Comparison of ENCODE assay signal across 20 cellular contexts in genomic region chr4:22099896-22100295, GRCh38.
DNase-seq lines count a peak whose midpoint lies in the region; ATAC-seq and TF ChIP-seq lines count a peak whose summit lies in the region.
"Had no signal": no experiment of that assay in that cellular context is flagged by ENCODE, and none has a peak within 500 bp of the region (broad histone marks: within the 10 kb centered on the region; RNA-seq: fewer than 3 reads in every experiment).

No MANE protein-coding gene starts in this region.

- H3K27me3 ChIP-seq in stomach, result no peaks in the 10 kb centered on the region
- H3K27me3 ChIP-seq: neutrophil, vagina had no signal

- H3K9me3 Mint-ChIP-seq in activated naive CD4-positive, alpha-beta T cell treated with anti-CD3 and anti-CD28 coated beads, Interleukin-2, amount 50 U/mL, for 72 hours, result no peaks in the 10 kb centered on the region
- no peaks in the 10 kb centered on the region for H3K9me3 Mint-ChIP-seq in activated naive CD8-positive, alpha-beta T cell treated with anti-CD3 and anti-CD28 coated beads for 36 hours
- H3K9me3 Mint-ChIP-seq: dendritic cell treated with granulocyte-macrophage colony-stimulating factor and Interleukin-4, amounts not matched to agents 40 ng/mL and 50 ng/mL, for 4 days had no signal

- no peaks in the 10 kb centered on the region for H3K36me3 Mint-ChIP-seq in activated naive CD4-positive, alpha-beta T cell treated with anti-CD3 and anti-CD28 coated beads, Interleukin-2, amount 50 U/mL, for 72 hours
- H3K36me3 Mint-ChIP-seq in activated naive CD8-positive, alpha-beta T cell treated with anti-CD3 and anti-CD28 coated beads for 36 hours, result no peaks in the 10 kb centered on the region

- TF ChIP-seq POLR2A in stomach (IDR thresholded peaks at IDR 0.05), result no peak

- no peaks in the 10 kb centered on the region for H3K4me1 ChIP-seq in stomach
- H3K4me1 ChIP-seq: Caco-2, lower lobe of right lung, vagina had no signal

- no peaks in the 10 kb centered on the region for H3K4me1 Mint-ChIP-seq in activated naive CD8-positive, alpha-beta T cell treated with anti-CD3 and anti-CD28 coated beads for 36 hours

- peak; percentile 62 to 81 for ATAC-seq in activated naive CD4-positive, alpha-beta T cell treated with anti-CD3 and anti-CD28 coated beads, Interleukin-2, amount 50 U/mL, for 72 hours
- no peak for ATAC-seq in GM18870 (IDR thresholded peaks at IDR 0.05; ENCODE audit: unreplicated experiment)
- ATAC-seq: esophagus mucosa, lower lobe of right lung had no signal

- no peak overlapping the region for H3K4me3 ChIP-seq in stomach
- H3K4me3 ChIP-seq: lower lobe of right lung, vagina had no signal

- no peaks in the 10 kb centered on the region for H3K27me3 Mint-ChIP-seq in activated naive CD8-positive, alpha-beta T cell treated with anti-CD3 and anti-CD28 coated beads for 36 hours
- H3K27me3 Mint-ChIP-seq: dendritic cell treated with granulocyte-macrophage colony-stimulating factor and Interleukin-4, amounts not matched to agents 40 ng/mL and 50 ng/mL, for 4 days had no signal

- H3K27ac Mint-ChIP-seq in activated naive CD4-positive, alpha-beta T cell treated with anti-CD3 and anti-CD28 coated beads, Interleukin-2, amount 50 U/mL, for 72 hours, result no peak overlapping the region
- peak overlapping the region; percentile 75 for H3K27ac Mint-ChIP-seq in activated naive CD8-positive, alpha-beta T cell treated with anti-CD3 and anti-CD28 coated beads for 36 hours
- H3K27ac Mint-ChIP-seq: dendritic cell treated with granulocyte-macrophage colony-stimulating factor and Interleukin-4, amounts not matched to agents 40 ng/mL and 50 ng/mL, for 4 days had no signal

- TF ChIP-seq CTCF in stomach (IDR thresholded peaks at IDR 0.05), result no peak

- no peaks in the 10 kb centered on the region for H3K9me3 ChIP-seq in stomach
- H3K9me3 ChIP-seq: Caco-2, lower lobe of right lung, neutrophil, vagina had no signal

- H3K27ac ChIP-seq in stomach, result no peak overlapping the region
- H3K27ac ChIP-seq: lower lobe of right lung, neutrophil, vagina, WERI-Rb-1 had no signal

- intact Hi-C loops in stomach (cut with DNase I; ENCODE audit: low total_unique reads), result no loop called here

- no peaks in the 10 kb centered on the region for H3K36me3 ChIP-seq in stomach
- H3K36me3 ChIP-seq: lower lobe of right lung, neutrophil, vagina, WERI-Rb-1 had no signal

- DNase-seq in activated naive CD4-positive, alpha-beta T cell treated with anti-CD3 and anti-CD28 coated beads, Interleukin-2, amount 50 U/mL, for 72 hours (ENCODE audit: low spot score in 2 of 2), result no peak
- DNase-seq in activated naive CD4-positive, alpha-beta T cell treated with anti-CD3 and anti-CD28 coated beads, Interleukin-2, amount 50 U/mL, for 16 hours, result no peak
- peak; percentile 1 for DNase-seq in activated naive CD8-positive, alpha-beta T cell treated with anti-CD3 and anti-CD28 coated beads for 36 hours
- DNase-seq in foreskin melanocyte (peak; percentile 82), stromal cell of bone marrow (ENCODE audit: low read depth) (peak; percentile 28), hippocampal formation (lab: John Stamatoyannopoulos, UW) (no peak), stomach (no peak)
- DNase-seq: Caco-2; IMR-90; lower lobe of right lung; NCI-H1105 treated with DMSO at 0.1 percent for 48 hours; NCI-H510A treated with DMSO at 0.1 percent for 48 hours; OCI-M1; stimulated activated naive CD4-positive, alpha-beta T cell; WERI-Rb-1 had no signal

- 67 to 88% (median 81%) methylated on average over 2 of the region's 2 CpGs for WGBS in stomach, 5 donors

- no peak for TF ChIP-seq EP300 in stomach (IDR thresholded peaks at IDR 0.05)

- H3K4me3 Mint-ChIP-seq in activated naive CD8-positive, alpha-beta T cell treated with anti-CD3 and anti-CD28 coated beads for 36 hours, result no peak overlapping the region
- H3K4me3 Mint-ChIP-seq: dendritic cell treated with granulocyte-macrophage colony-stimulating factor and Interleukin-4, amounts not matched to agents 40 ng/mL and 50 ng/mL, for 4 days had no signal

Comparison
In these comparisons a context has a peak if more than half of its experiments do, and no peak if none do; other contexts are left out.
1. DNase-seq: peak in activated naive CD8-positive, alpha-beta T cell treated with anti-CD3 and anti-CD28 coated beads for 36 hours (single experiment), foreskin melanocyte (single experiment) and stromal cell of bone marrow (single experiment); none in activated naive CD4-positive, alpha-beta T cell treated with anti-CD3 and anti-CD28 coated beads, Interleukin-2, amount 50 U/mL, for 72 hours (0 of 2), activated naive CD4-positive, alpha-beta T cell treated with anti-CD3 and anti-CD28 coated beads, Interleukin-2, amount 50 U/mL, for 16 hours (single experiment), hippocampal formation (0 of 2) and stomach (single experiment).